ENCODE assay signal across 28 cellular contexts in the genomic region with DNA sequence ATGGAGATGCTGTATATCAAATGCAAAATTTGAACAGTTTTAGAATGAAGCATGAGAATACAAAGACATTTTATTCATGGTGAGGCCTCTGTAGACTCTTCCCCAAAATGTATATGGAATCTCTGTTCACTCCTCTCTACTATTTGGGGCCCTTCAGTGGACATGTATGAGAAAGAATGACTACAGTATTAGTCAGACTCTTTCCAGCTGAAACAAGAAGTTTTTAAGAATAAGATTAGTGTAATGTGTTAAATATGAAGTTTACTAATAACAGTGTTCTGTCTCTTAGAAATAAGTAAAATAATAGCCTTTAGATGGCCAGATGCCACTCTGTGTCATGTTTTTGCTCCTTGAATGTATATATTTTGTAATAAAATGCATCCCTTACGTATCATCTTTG.
DNase-seq lines count a peak whose midpoint lies in the region; ATAC-seq and TF ChIP-seq lines count a peak whose summit lies in the region.
"Had no signal": no experiment of that assay in that cellular context is flagged by ENCODE, and none has a peak within 500 bp of the region (broad histone marks: within the 10 kb centered on the region; RNA-seq: fewer than 3 reads in every experiment).

No MANE protein-coding gene starts in this region.

- no peaks in the 10 kb centered on the region for H3K9me3 Mint-ChIP-seq in mesothelial cell of epicardium
- H3K9me3 Mint-ChIP-seq: IgD-negative memory B cell had no signal

- DNase-seq in COLO829 (ENCODE audit: low spot score) (peak; percentile 40), PC-3 (peak; percentile 34), choroid plexus epithelial cell (ENCODE audit: low read depth) (peak; percentile 19), mesothelial cell of epicardium (ENCODE audit: low spot score in 2 of 2, unreplicated experiment in 2 of 2) (no peak), GDM1 (lab: John Stamatoyannopoulos, UW) (no peak), NCI-H82 treated with DMSO at 0.1 percent for 48 hours (lab: John Stamatoyannopoulos, UW; ENCODE audit: unreplicated experiment) (no peak)
- DNase-seq in activated CD4-positive, alpha-beta T cell treated with anti-CD3 and anti-CD28 coated beads for 48 hours = no peak
- DNase-seq in stimulated activated CD4-positive, alpha-beta T cell treated with anti-CD3 and anti-CD28 coated beads, Interleukin-4, amount 100 ng/mL, for 1 hour = no peak
- DNase-seq: ACHN; activated CD4-positive, alpha-beta T cell treated with anti-CD3 and anti-CD28 coated beads, Interleukin-2, amount 50 U/mL, for 4 hours; activated effector memory CD4-positive, alpha-beta T cell treated with Interleukin-2 at 50 U/mL for 16 hours; adrenal gland; central memory CD4-positive, alpha-beta T cell; effector CD4-positive, alpha-beta T cell; esophagus squamous epithelium; heart left ventricle; MM.1S; NCI-H2171 treated with DMSO at 0.1 percent for 48 hours; NCI-H82; nucleus accumbens; retina; stimulated activated CD8-positive, alpha-beta memory T cell treated with anti-CD3 and anti-CD28 coated beads, Interleukin-4, amount 100 ng/mL, for 48 hours; T-helper 2 cell had no signal

- no peaks in the 10 kb centered on the region for H3K36me3 Mint-ChIP-seq in mesothelial cell of epicardium

- H3K4me1 ChIP-seq in PC-3 (ENCODE audit: insufficient read depth, low read length) = peaks cover 6% of the 10 kb centered on the region

- no TSS peak for BruUV-seq in PC-3 (replicated peaks; lab: Mats Ljungman, UMichigan)

- no peaks in the 10 kb centered on the region for H3K27me3 ChIP-seq in PC-3 (ENCODE audit: low read length)
- H3K27me3 ChIP-seq: adrenal gland, esophagus squamous epithelium, heart left ventricle, SJSA1, vagina had no signal

- peaks cover 80% of the 10 kb centered on the region for H3K4me1 Mint-ChIP-seq in mesothelial cell of epicardium

- peak overlapping the region; percentile 67 for H3K27ac Mint-ChIP-seq in mesothelial cell of epicardium
- H3K27ac Mint-ChIP-seq: IgD-negative memory B cell had no signal

- ATAC-seq in PC-3 = peak; percentile 51
- ATAC-seq: heart left ventricle had no signal

- POLR2A ChIA-PET in PC-3 (lab: Charles Lee; ENCODE audit: unreplicated experiment) = interaction anchor here (0.7 kb wide), 1 partner anchor 1114 kb away, joined by 3 read pairs; no protein-coding TSS in a partner anchor

- H4K20me1 ChIP-seq in PC-3 (ENCODE audit: low read length) = no peaks in the 10 kb centered on the region

- intact Hi-C loops in PC-3 (cut with micrococcal nuclease) = no loop called here

- H3F3A ChIP-seq in PC-3 (ENCODE audit: low read length, unreplicated experiment) = no peaks in the 10 kb centered on the region

- H3K4me3 ChIP-seq in PC-3 (ENCODE audit: low read length) (no peak overlapping the region), choroid plexus epithelial cell (ENCODE audit: low read depth, low read length) (no peak overlapping the region)
- H3K4me3 ChIP-seq: adrenal gland, esophagus squamous epithelium, heart left ventricle, SJSA1, vagina had no signal

- no peaks in the 10 kb centered on the region for H3K9me2 ChIP-seq in PC-3 (replicated peaks; ENCODE audit: low read length)

- no peak overlapping the region for H3K9ac ChIP-seq in PC-3 (ENCODE audit: low read length)

- no peak overlapping the region for H3K4me2 ChIP-seq in PC-3 (ENCODE audit: low read length)

- no peak for TF ChIP-seq CTCF in PC-3 (conservative IDR thresholded peaks at IDR 0.05; ENCODE audit: low read depth, low read length)
- TF ChIP-seq CTCF in choroid plexus epithelial cell (conservative IDR thresholded peaks at IDR 0.05; ENCODE audit: low read depth, low read length) = no peak
- no peak for TF ChIP-seq CTCF in mesothelial cell of epicardium (IDR thresholded peaks at IDR 0.05; ENCODE audit: unreplicated experiment)

- CTCF ChIA-PET in PC-3 (lab: Charles Lee) = no interaction called here

- H3K9me3 ChIP-seq in PC-3 (ENCODE audit: low read length) = no peaks in the 10 kb centered on the region
- H3K9me3 ChIP-seq: adrenal gland, esophagus squamous epithelium, heart left ventricle, SJSA1, vagina had no signal

- no peak overlapping the region for H2AFZ ChIP-seq in PC-3 (ENCODE audit: low read length)

- no peaks in the 10 kb centered on the region for H3K79me2 ChIP-seq in PC-3 (ENCODE audit: low read length)

- H3K27me3 Mint-ChIP-seq in mesothelial cell of epicardium (ENCODE audit: low read depth) = no peaks in the 10 kb centered on the region

- H3K36me3 ChIP-seq in PC-3 (ENCODE audit: low read depth, low read length) = no peaks in the 10 kb centered on the region
- H3K36me3 ChIP-seq: adrenal gland, esophagus squamous epithelium, heart left ventricle, SJSA1, vagina had no signal

- no peak overlapping the region for H3K27ac ChIP-seq in PC-3 (ENCODE audit: low read length)
- H3K27ac ChIP-seq: adrenal gland, C4-2B, esophagus squamous epithelium, heart left ventricle, HL-60, SJSA1, vagina had no signal

- H3K4me3 Mint-ChIP-seq in mesothelial cell of epicardium = no peak overlapping the region
- H3K4me3 Mint-ChIP-seq: IgD-negative memory B cell had no signal

Comparison
In these comparisons a context has a peak if more than half of its experiments do, and no peak if none do; other contexts are left out.
1. DNase-seq: peak in COLO829 (single experiment), PC-3 (single experiment) and choroid plexus epithelial cell (single experiment); none in mesothelial cell of epicardium (0 of 2), GDM1 (single experiment), activated CD4-positive, alpha-beta T cell treated with anti-CD3 and anti-CD28 coated beads for 48 hours (single experiment), NCI-H82 treated with DMSO at 0.1 percent for 48 hours (single experiment) and stimulated activated CD4-positive, alpha-beta T cell treated with anti-CD3 and anti-CD28 coated beads, Interleukin-4, amount 100 ng/mL, for 1 hour (single experiment).